Comparison of ENCODE assay signal across 1 cellular context in genomic region chr4:157961591-157961990, GRCh38.
TF ChIP-seq lines count a peak whose summit lies in the region.

No MANE protein-coding gene starts in this region.

TF ChIP-seq in SK-N-SH treated with all-trans-retinoic acid at 6 μM for 48 hours, 23 proteins besides CTCF, POLR2A, EP300 and RAD21 (continued from another document):
- TF ChIP-seq POU6F1 (CRISPR knock-in tag; IDR thresholded peaks at IDR 0.05; ENCODE audit: borderline replicate concordance, low read depth) (no peak; the same call in 1 of the 2 replicates), OSR1 (CRISPR knock-in tag; IDR thresholded peaks at IDR 0.05) (no peak), ZFP3 (CRISPR knock-in tag; IDR thresholded peaks at IDR 0.05) (no peak), ZFP30 (CRISPR knock-in tag; IDR thresholded peaks at IDR 0.05) (no peak), ZNF565 (CRISPR knock-in tag; conservative IDR thresholded peaks at IDR 0.05; ENCODE audit: low read depth) (no peak), SNAI2 (CRISPR knock-in tag; IDR thresholded peaks at IDR 0.05) (no peak), GLIS3 (CRISPR knock-in tag; IDR thresholded peaks at IDR 0.05) (0 out of 2 replicates have a peak, but pooled peaks have one; percentile 28), CSDC2 (CRISPR knock-in tag; IDR thresholded peaks at IDR 0.05) (no peak), RARB (CRISPR knock-in tag; IDR thresholded peaks at IDR 0.05) (no peak), TCF4 (CRISPR knock-in tag; IDR thresholded peaks at IDR 0.05; ENCODE audit: borderline replicate concordance) (peak; percentile 56), ESRRG (CRISPR knock-in tag; IDR thresholded peaks at IDR 0.05) (no peak), TSHZ2 (CRISPR knock-in tag; IDR thresholded peaks at IDR 0.05) (no peak), PATZ1 (CRISPR knock-in tag; IDR thresholded peaks at IDR 0.05; ENCODE audit: borderline replicate concordance) (peak; percentile 62; the same call in 1 of the 2 replicates), ZC3H10 (CRISPR knock-in tag; IDR thresholded peaks at IDR 0.05) (no peak)
